ENCODE assay signal across 9 cellular contexts in genomic region chr9:127763918-127764384, GRCh38. TPM values are rescaled to one million over a fixed set of nuclear protein-coding genes. Genes with fewer than 3 reads are reported as not detected.
DNase-seq lines count a peak whose midpoint lies in the region; ATAC-seq and TF ChIP-seq lines count a peak whose summit lies in the region.
"Had no signal": no experiment of that assay in that cellular context is flagged by ENCODE, and none has a peak within 500 bp of the region (broad histone marks: within the 10 kb centered on the region; RNA-seq: fewer than 3 reads in every experiment).

No MANE protein-coding gene starts in this region.

- no peaks in the 10 kb centered on the region for H3K9me2 ChIP-seq in OCI-LY1 (ENCODE audit: low read depth, low read length)

- no peaks in the 10 kb centered on the region for H4K20me1 ChIP-seq in OCI-LY1 (ENCODE audit: insufficient read depth, low read length)

- H2AK5ac ChIP-seq in mesendoderm (ENCODE audit: low read length): no peak overlapping the region

- H2AFZ ChIP-seq in OCI-LY1 (ENCODE audit: low read length): no peak overlapping the region

- H3K9ac ChIP-seq in OCI-LY1 (ENCODE audit: low read length) (no peak overlapping the region), mesendoderm (ENCODE audit: low read length) (no peak overlapping the region)

- H3K4me2 ChIP-seq in OCI-LY1 (ENCODE audit: low read length) (no peak overlapping the region), mesendoderm (ENCODE audit: low read length) (no peak overlapping the region)

- no peaks in the 10 kb centered on the region for H3F3A ChIP-seq in OCI-LY1 (ENCODE audit: insufficient read depth, low read length)

- no peaks in the 10 kb centered on the region for H3K79me2 ChIP-seq in OCI-LY1 (ENCODE audit: insufficient read depth, low read length)
- no peaks in the 10 kb centered on the region for H3K79me2 ChIP-seq in mesendoderm (ENCODE audit: control insufficient read depth, insufficient read depth, low read length)

- H3K4me3 ChIP-seq in OCI-LY1 (ENCODE audit: low read depth, low read length, poor library complexity, severe bottlenecking) (no peak overlapping the region), mesendoderm (ENCODE audit: low read length) (no peak overlapping the region)

- ATAC-seq in GM21825 (IDR thresholded peaks at IDR 0.05; ENCODE audit: unreplicated experiment): no peak
- ATAC-seq in HG03135 (IDR thresholded peaks at IDR 0.05; ENCODE audit: unreplicated experiment): no peak

- H3K27me3 ChIP-seq in OCI-LY1 (ENCODE audit: insufficient read depth, low read length): no peaks in the 10 kb centered on the region
- H3K27me3 ChIP-seq in mesendoderm (ENCODE audit: insufficient read depth, low read length, poor library complexity): no peaks in the 10 kb centered on the region

- peak; percentile 32 for DNase-seq in G401 (ENCODE audit: low spot score)
- DNase-seq in cerebellar cortex (ENCODE audit: low spot score): peak; percentile 61
- peak; percentile 67 for DNase-seq in mesendoderm
- no peak for DNase-seq in AG08395 (ENCODE audit: low spot score)
- DNase-seq in NCI-H1105 treated with DMSO at 0.1 percent for 48 hours (lab: John Stamatoyannopoulos, UW): no peak

- H4K8ac ChIP-seq in mesendoderm (ENCODE audit: low read depth, low read length): no peak overlapping the region

- no peak overlapping the region for H4K5ac ChIP-seq in mesendoderm (ENCODE audit: low read length)

- no peaks in the 10 kb centered on the region for H3K79me1 ChIP-seq in mesendoderm (ENCODE audit: low read length)

- in situ Hi-C loops in G401 (cut with HindIII; ENCODE audit: low sequenced_read_pairs): loop anchor here (25.0 kb wide), 1 partner anchor 173 kb away; the partner anchor contains the start of genes DPM2 and PIP5KL1

- peaks cover 14% of the 10 kb centered on the region for H3K4me1 ChIP-seq in OCI-LY1 (ENCODE audit: insufficient read depth, low read length, severe bottlenecking)
- H3K4me1 ChIP-seq in mesendoderm (ENCODE audit: control insufficient read depth, low read depth, low read length): peaks cover 2% of the 10 kb centered on the region

- H2BK5ac ChIP-seq in mesendoderm (ENCODE audit: low read length): no peak overlapping the region

- WGBS in mesendoderm (ENCODE audit: extremely low coverage, insufficient coverage, low lambda C conversion rate): no CpG with 5 or more reads among the region's 7 CpGs

- no peak overlapping the region for H2BK120ac ChIP-seq in mesendoderm (ENCODE audit: low read depth, low read length)

- H3K9me3 ChIP-seq in OCI-LY1 (ENCODE audit: low read length): no peaks in the 10 kb centered on the region

- H2BK15ac ChIP-seq in mesendoderm (replicated peaks; ENCODE audit: low read depth): no peak overlapping the region

- no peak overlapping the region for H3K23ac ChIP-seq in mesendoderm (ENCODE audit: low read length)

- H3K27ac ChIP-seq in OCI-LY1 (ENCODE audit: low read depth, low read length, poor library complexity, severe bottlenecking) (no peak overlapping the region), mesendoderm (ENCODE audit: low read depth, low read length) (no peak overlapping the region)

- peak overlapping the region; percentile 46 for H3K56ac ChIP-seq in mesendoderm (ENCODE audit: low read length)

- H3K36me3 ChIP-seq in OCI-LY1 (ENCODE audit: insufficient read depth, low read length): no peaks in the 10 kb centered on the region
- no peaks in the 10 kb centered on the region for H3K36me3 ChIP-seq in mesendoderm (ENCODE audit: control insufficient read depth, insufficient read depth, low read length)

- TF ChIP-seq CTCF in OCI-LY1 (IDR thresholded peaks at IDR 0.05; ENCODE audit: low read length): peak; percentile 64

- no peak overlapping the region for H3K18ac ChIP-seq in mesendoderm (ENCODE audit: low read length)

- no peak overlapping the region for H3K4ac ChIP-seq in mesendoderm (ENCODE audit: low read depth, low read length)

RNA-seq across cellular contexts. Expression of gene SH2D3C, which starts 14.5 kb away (rescaled TPM):
- 4.6 and 6.5 TPM in 2 replicates for total RNA-seq in G401 (2014; rRNA removed; shearing (Covaris generic))
- polyA plus RNA-seq in mesendoderm (2013, experiment 1 of 2): 2.0 TPM
- polyA plus RNA-seq in mesendoderm (2013, experiment 2 of 2): 2.3 TPM

RNA-seq across cellular contexts. Expression of gene CDK9, which starts 21.9 kb away (rescaled TPM):
- 103 and 121 TPM in 2 replicates for total RNA-seq in G401 (2014; rRNA removed; shearing (Covaris generic))
- 50.9 TPM for polyA plus RNA-seq in mesendoderm (2013, experiment 1 of 2)
- polyA plus RNA-seq in mesendoderm (2013, experiment 2 of 2): 48.8 TPM

RNA-seq across cellular contexts. Expression of gene TOR2A, which starts 28.9 kb away (rescaled TPM):
- 17.9 and 25.0 TPM in 2 replicates for total RNA-seq in G401 (2014; rRNA removed; shearing (Covaris generic))
- 11.5 TPM for polyA plus RNA-seq in mesendoderm (2013, experiment 1 of 2)
- polyA plus RNA-seq in mesendoderm (2013, experiment 2 of 2): 12.2 TPM

RNA-seq across cellular contexts. Expression of gene FPGS, which starts 38.7 kb away (rescaled TPM):
- 164 and 188 TPM in 2 replicates for total RNA-seq in G401 (2014; rRNA removed; shearing (Covaris generic))
- 34.2 TPM for polyA plus RNA-seq in mesendoderm (2013, experiment 1 of 2)
- 34.4 TPM for polyA plus RNA-seq in mesendoderm (2013, experiment 2 of 2)

RNA-seq across cellular contexts. Expression of gene TTC16, which starts 48.1 kb away (rescaled TPM):
- total RNA-seq in G401 (2014; rRNA removed; shearing (Covaris generic)): not detected in 2 replicates
- polyA plus RNA-seq in mesendoderm (2013, experiment 1 of 2): 0.01 TPM
- polyA plus RNA-seq in mesendoderm (2013, experiment 2 of 2): not detected
- total RNA-seq: NCI-H460 had no signal

Comparison
In these comparisons a context has a peak if more than half of its experiments do, and no peak if none do; other contexts are left out.
1. DNase-seq: peak in G401 (single experiment), cerebellar cortex (single experiment) and mesendoderm (single experiment); none in AG08395 (single experiment) and NCI-H1105 treated with DMSO at 0.1 percent for 48 hours (single experiment).